ENCODE assay signal across 14 cellular contexts in genomic region chr4:26131711-26132110, GRCh38.
DNase-seq lines count a peak whose midpoint lies in the region; ATAC-seq and TF ChIP-seq lines count a peak whose summit lies in the region.
"Had no signal": no experiment of that assay in that cellular context is flagged by ENCODE, and none has a peak within 500 bp of the region (broad histone marks: within the 10 kb centered on the region; RNA-seq: fewer than 3 reads in every experiment).

No MANE protein-coding gene starts in this region.

- no peak overlapping the region for H3K27ac ChIP-seq in upper lobe of left lung
- H3K27ac ChIP-seq: esophagus squamous epithelium, left lung, SK-N-MC had no signal

- peak; percentile 45 for ATAC-seq in GM19397 (IDR thresholded peaks at IDR 0.05; ENCODE audit: unreplicated experiment)
- peak; percentile 47 for ATAC-seq in HG03139 (IDR thresholded peaks at IDR 0.05; ENCODE audit: unreplicated experiment)
- ATAC-seq in upper lobe of left lung (ENCODE audit: low FRiP score in 2 of 2) = no peak
- ATAC-seq: left lung had no signal

- TF ChIP-seq EP300 in upper lobe of left lung (IDR thresholded peaks at IDR 0.05) = no peak

- no peak overlapping the region for H3K4me3 ChIP-seq in GM06990 (replicated peaks; ENCODE audit: low read depth, low read length)
- H3K4me3 ChIP-seq in upper lobe of left lung = no peak overlapping the region
- H3K4me3 ChIP-seq: esophagus squamous epithelium, left lung, SK-N-MC had no signal

- no peak for TF ChIP-seq CTCF in GM06990 (IDR thresholded peaks at IDR 0.05; ENCODE audit: insufficient read depth, low read length, poor library complexity, severe bottlenecking)
- no peak for TF ChIP-seq CTCF in upper lobe of left lung (IDR thresholded peaks at IDR 0.05)

- 57 to 65% methylated on average over 6 of the region's 6 CpGs for WGBS in upper lobe of left lung, 2 donors

- H3K9me3 ChIP-seq in upper lobe of left lung = no peaks in the 10 kb centered on the region
- H3K9me3 ChIP-seq: esophagus squamous epithelium, left lung had no signal

- no peaks in the 10 kb centered on the region for H3K36me3 ChIP-seq in GM06990 (ENCODE audit: control insufficient read depth, insufficient read depth, low read length)
- no peaks in the 10 kb centered on the region for H3K36me3 ChIP-seq in upper lobe of left lung
- H3K36me3 ChIP-seq: esophagus squamous epithelium, left lung had no signal

- no peaks in the 10 kb centered on the region for H3K4me1 ChIP-seq in upper lobe of left lung
- H3K4me1 ChIP-seq: left lung had no signal

- TF ChIP-seq POLR2A in upper lobe of left lung (IDR thresholded peaks at IDR 0.05) = no peak

- DNase-seq in GM06990 (ENCODE audit: extremely low read depth, insufficient read length) (peak; percentile 61), NOMO-1 treated with dmso at 0.1 percent for 144 hours (lab: John Stamatoyannopoulos, UW; ENCODE audit: unreplicated experiment) (no peak), SKM-1 treated with dmso at 0.1 percent for 144 hours (lab: John Stamatoyannopoulos, UW; ENCODE audit: unreplicated experiment) (no peak), upper lobe of left lung (no peak)
- DNase-seq in activated T-helper 9 cell treated with anti-CD3 and anti-CD28 coated beads, Interleukin-2, amount 50 U/mL, for 16 hours (ENCODE audit: low read depth) = peak; percentile 12
- no peak for DNase-seq in activated CD4-positive, CD25-positive, alpha-beta regulatory T cell treated with anti-CD3 and anti-CD28 coated beads, Interleukin-2, amount 50 U/mL, for 72 hours
- DNase-seq: amygdala, esophagus squamous epithelium, GOT3, left lung, NCI-H1092 had no signal

- H3K27me3 ChIP-seq in GM06990 (replicated peaks; ENCODE audit: control insufficient read depth, insufficient read depth, low read length) (no peaks in the 10 kb centered on the region), upper lobe of left lung (no peaks in the 10 kb centered on the region)
- H3K27me3 ChIP-seq: left lung had no signal

Comparison
In these comparisons a context has a peak if more than half of its experiments do, and no peak if none do; other contexts are left out.
1. DNase-seq: peak in GM06990 (single experiment) and activated T-helper 9 cell treated with anti-CD3 and anti-CD28 coated beads, Interleukin-2, amount 50 U/mL, for 16 hours (single experiment); none in NOMO-1 treated with dmso at 0.1 percent for 144 hours (single experiment), SKM-1 treated with dmso at 0.1 percent for 144 hours (single experiment), activated CD4-positive, CD25-positive, alpha-beta regulatory T cell treated with anti-CD3 and anti-CD28 coated beads, Interleukin-2, amount 50 U/mL, for 72 hours (single experiment) and upper lobe of left lung (0 of 2).
2. ATAC-seq: peak in GM19397 (single experiment) and HG03139 (single experiment); none in upper lobe of left lung (0 of 2).